22 cellular contexts compared by ENCODE assay signal in the genomic region with DNA sequence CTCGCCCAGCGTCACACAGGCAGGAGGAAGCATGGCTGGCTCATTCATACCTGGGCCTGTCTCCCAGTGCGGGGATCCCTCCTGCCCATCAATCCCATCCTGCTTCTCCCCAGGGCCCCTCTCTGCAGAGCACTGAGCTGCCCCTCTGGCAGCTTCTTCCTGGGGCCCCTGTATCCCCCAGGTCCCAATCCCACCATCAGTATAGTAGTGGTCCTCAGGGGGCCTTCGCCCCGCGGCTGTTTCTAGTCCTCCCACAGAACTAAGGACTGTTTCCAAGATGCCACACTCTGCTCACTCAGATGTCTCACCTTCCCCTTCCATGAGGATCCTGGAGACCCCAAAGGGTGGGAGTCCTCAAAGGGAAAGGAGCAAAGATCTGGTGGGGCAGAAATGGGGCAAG.
DNase-seq lines count a peak whose midpoint lies in the region; ATAC-seq and TF ChIP-seq lines count a peak whose summit lies in the region.
"Had no signal": no experiment of that assay in that cellular context is flagged by ENCODE, and none has a peak within 500 bp of the region (broad histone marks: within the 10 kb centered on the region; RNA-seq: fewer than 3 reads in every experiment).

No MANE protein-coding gene starts in this region.

- H3K4me3 Mint-ChIP-seq in WTC11 = no peak overlapping the region
- H3K4me3 Mint-ChIP-seq: B cell had no signal

- H3K9me3 Mint-ChIP-seq in WTC11 = no peaks in the 10 kb centered on the region

- peaks cover 5% of the 10 kb centered on the region; the same call in 1 of the 2 replicates for H3K27me3 Mint-ChIP-seq in WTC11 (ENCODE audit: low read depth)

- H3K4me1 ChIP-seq in Peyer's patch = no peaks in the 10 kb centered on the region
- no peaks in the 10 kb centered on the region for H3K4me1 ChIP-seq in lower lobe of right lung

- no peak for TF ChIP-seq CTCF in GM10266 (IDR thresholded peaks at IDR 0.05; ENCODE audit: control insufficient read depth, insufficient read depth, low read depth, missing control alignments)
- no peak for TF ChIP-seq CTCF in Peyer's patch (IDR thresholded peaks at IDR 0.05)
- TF ChIP-seq CTCF in lower lobe of right lung (IDR thresholded peaks at IDR 0.05) = no peak
- no peak for TF ChIP-seq CTCF in WTC11 (IDR thresholded peaks at IDR 0.05)

- H3K36me3 Mint-ChIP-seq in WTC11 = no peaks in the 10 kb centered on the region

- H3K27me3 ChIP-seq in Peyer's patch (no peaks in the 10 kb centered on the region), lower lobe of right lung (ENCODE audit: low read depth) (peaks cover 7% of the 10 kb centered on the region)

- DNase-seq in GM10266 (ENCODE audit: extremely low spot score) (peak; percentile 6), Peyer's patch (peak in 2 of 3 donors; percentile 16 to 21), lower lobe of right lung (peak; percentile 11), sciatic nerve (ENCODE audit: low spot score) (peak; percentile 28), WTC11 (ENCODE audit: low spot score) (no peak)
- no peak for DNase-seq in NK-92 treated with Interleukin-12 subunit alpha and Interleukin-12 subunit beta, amount 100 ng/mL, for 24 hours (lab: John Stamatoyannopoulos, UW)
- DNase-seq: Calu3, DMS79 treated with DMSO at 0.1 percent for 48 hours, GF-D8, IMR-90, MM.1S, NCI-H1694, NCI-H2081, NCI-H2227 treated with DMSO at 0.1 percent for 48 hours, NCI-H526 treated with DMSO at 0.1 percent for 48 hours, SIG-M5 had no signal

- intact Hi-C loops in lower lobe of right lung (cut with DNase I) (loop anchor here (10.0 kb wide), 1 partner anchor 102 kb away; no protein-coding TSS in a partner anchor), sciatic nerve (cut with DNase I) (no loop called here)

- POLR2A ChIA-PET in WTC11 (lab: Charles Lee) = no interaction called here

- no peak for TF ChIP-seq POLR2A in Peyer's patch (IDR thresholded peaks at IDR 0.05)

- no peak overlapping the region for H3K4me3 ChIP-seq in Peyer's patch
- no peak overlapping the region for H3K4me3 ChIP-seq in lower lobe of right lung
- H3K4me3 ChIP-seq: SK-N-MC had no signal

- H3K27ac Mint-ChIP-seq in WTC11 = no peak overlapping the region
- H3K27ac Mint-ChIP-seq: B cell had no signal

- no peak for ATAC-seq in lower lobe of right lung
- no peak for ATAC-seq in sciatic nerve
- ATAC-seq in WTC11 = no peak
- ATAC-seq in HG02981 (IDR thresholded peaks at IDR 0.05; ENCODE audit: unreplicated experiment) = no peak
- no peak for ATAC-seq in GM21423 (IDR thresholded peaks at IDR 0.05; ENCODE audit: unreplicated experiment)

- H3K36me3 ChIP-seq in Peyer's patch (no peaks in the 10 kb centered on the region), lower lobe of right lung (peaks cover 5% of the 10 kb centered on the region)

- CTCF ChIA-PET in WTC11 (lab: Charles Lee) = interaction anchor here (0.7 to 4.3 kb wide), 5 partner anchors 8 to 122 kb away, joined by 3 to 28 read pairs (median 3); no protein-coding TSS in a partner anchor

- no peaks in the 10 kb centered on the region for H3K9me3 ChIP-seq in Peyer's patch
- no peaks in the 10 kb centered on the region for H3K9me3 ChIP-seq in lower lobe of right lung

- H3K27ac ChIP-seq in Peyer's patch = no peak overlapping the region
- no peak overlapping the region for H3K27ac ChIP-seq in lower lobe of right lung
- H3K27ac ChIP-seq: KMS-11, RWPE1, SK-N-MC had no signal

- peaks cover 4% of the 10 kb centered on the region; the same call in 1 of the 2 replicates for H3K4me1 Mint-ChIP-seq in WTC11

TF ChIP-seq in WTC11, 78 proteins besides CTCF, POLR2A, EP300 and RAD21:
- TF ChIP-seq, protein P1, sequence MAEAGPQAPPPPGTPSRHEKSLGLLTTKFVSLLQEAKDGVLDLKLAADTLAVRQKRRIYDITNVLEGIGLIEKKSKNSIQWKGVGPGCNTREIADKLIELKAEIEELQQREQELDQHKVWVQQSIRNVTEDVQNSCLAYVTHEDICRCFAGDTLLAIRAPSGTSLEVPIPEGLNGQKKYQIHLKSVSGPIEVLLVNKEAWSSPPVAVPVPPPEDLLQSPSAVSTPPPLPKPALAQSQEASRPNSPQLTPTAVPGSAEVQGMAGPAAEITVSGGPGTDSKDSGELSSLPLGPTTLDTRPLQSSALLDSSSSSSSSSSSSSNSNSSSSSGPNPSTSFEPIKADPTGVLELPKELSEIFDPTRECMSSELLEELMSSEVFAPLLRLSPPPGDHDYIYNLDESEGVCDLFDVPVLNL (CRISPR knock-in tag; IDR thresholded peaks at IDR 0.05; ENCODE audit: borderline replicate concordance, low read depth) = no peak
- TF ChIP-seq ZNF263 (CRISPR knock-in tag; IDR thresholded peaks at IDR 0.05; ENCODE audit: low read depth) = no peak
- no peak for TF ChIP-seq GTF2I (CRISPR knock-in tag; conservative IDR thresholded peaks at IDR 0.05)
- no peak for TF ChIP-seq ETV6 (CRISPR knock-in tag; IDR thresholded peaks at IDR 0.05)
- TF ChIP-seq, protein P2, sequence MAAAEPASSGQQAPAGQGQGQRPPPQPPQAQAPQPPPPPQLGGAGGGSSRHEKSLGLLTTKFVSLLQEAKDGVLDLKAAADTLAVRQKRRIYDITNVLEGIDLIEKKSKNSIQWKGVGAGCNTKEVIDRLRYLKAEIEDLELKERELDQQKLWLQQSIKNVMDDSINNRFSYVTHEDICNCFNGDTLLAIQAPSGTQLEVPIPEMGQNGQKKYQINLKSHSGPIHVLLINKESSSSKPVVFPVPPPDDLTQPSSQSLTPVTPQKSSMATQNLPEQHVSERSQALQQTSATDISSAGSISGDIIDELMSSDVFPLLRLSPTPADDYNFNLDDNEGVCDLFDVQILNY (CRISPR knock-in tag; IDR thresholded peaks at IDR 0.05) = no peak
- TF ChIP-seq JAZF1 (CRISPR knock-in tag; IDR thresholded peaks at IDR 0.05) = no peak
- TF ChIP-seq PRRX2 (CRISPR knock-in tag; IDR thresholded peaks at IDR 0.05) = no peak
- TF ChIP-seq ZNF232 (CRISPR knock-in tag; IDR thresholded peaks at IDR 0.05) = no peak
- no peak for TF ChIP-seq NFATC4 (CRISPR knock-in tag; IDR thresholded peaks at IDR 0.05)
- no peak for TF ChIP-seq ZNF317 (CRISPR knock-in tag; IDR thresholded peaks at IDR 0.05; ENCODE audit: borderline replicate concordance, low read depth)
- TF ChIP-seq, protein P3, sequence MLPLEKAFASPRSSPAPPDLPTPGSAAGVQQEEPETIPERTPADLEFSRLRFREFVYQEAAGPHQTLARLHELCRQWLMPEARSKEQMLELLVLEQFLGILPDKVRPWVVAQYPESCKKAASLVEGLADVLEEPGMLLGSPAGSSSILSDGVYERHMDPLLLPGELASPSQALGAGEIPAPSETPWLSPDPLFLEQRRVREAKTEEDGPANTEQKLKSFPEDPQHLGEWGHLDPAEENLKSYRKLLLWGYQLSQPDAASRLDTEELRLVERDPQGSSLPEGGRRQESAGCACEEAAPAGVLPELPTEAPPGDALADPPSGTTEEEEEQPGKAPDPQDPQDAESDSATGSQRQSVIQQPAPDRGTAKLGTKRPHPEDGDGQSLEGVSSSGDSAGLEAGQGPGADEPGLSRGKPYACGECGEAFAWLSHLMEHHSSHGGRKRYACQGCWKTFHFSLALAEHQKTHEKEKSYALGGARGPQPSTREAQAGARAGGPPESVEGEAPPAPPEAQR (CRISPR knock-in tag; IDR thresholded peaks at IDR 0.05) = no peak
- TF ChIP-seq NR1H2 (CRISPR knock-in tag; IDR thresholded peaks at IDR 0.05) = no peak
- TF ChIP-seq NR3C1 (CRISPR knock-in tag; conservative IDR thresholded peaks at IDR 0.05; ENCODE audit: low read depth) = no peak
- TF ChIP-seq NFE2L1 (CRISPR knock-in tag; IDR thresholded peaks at IDR 0.05) = no peak
- no peak for TF ChIP-seq NFYB (CRISPR knock-in tag; conservative IDR thresholded peaks at IDR 0.05; ENCODE audit: low read depth)

Comparison
In these comparisons a context has a peak if more than half of its experiments do, and no peak if none do; other contexts are left out.
1. DNase-seq: peak in GM10266 (single experiment), Peyer's patch (2 of 3), lower lobe of right lung (single experiment) and sciatic nerve (single experiment); none in WTC11 (single experiment) and NK-92 treated with Interleukin-12 subunit alpha and Interleukin-12 subunit beta, amount 100 ng/mL, for 24 hours (single experiment).